Comparison of ENCODE assay signal across 16 cellular contexts in the genomic region with DNA sequence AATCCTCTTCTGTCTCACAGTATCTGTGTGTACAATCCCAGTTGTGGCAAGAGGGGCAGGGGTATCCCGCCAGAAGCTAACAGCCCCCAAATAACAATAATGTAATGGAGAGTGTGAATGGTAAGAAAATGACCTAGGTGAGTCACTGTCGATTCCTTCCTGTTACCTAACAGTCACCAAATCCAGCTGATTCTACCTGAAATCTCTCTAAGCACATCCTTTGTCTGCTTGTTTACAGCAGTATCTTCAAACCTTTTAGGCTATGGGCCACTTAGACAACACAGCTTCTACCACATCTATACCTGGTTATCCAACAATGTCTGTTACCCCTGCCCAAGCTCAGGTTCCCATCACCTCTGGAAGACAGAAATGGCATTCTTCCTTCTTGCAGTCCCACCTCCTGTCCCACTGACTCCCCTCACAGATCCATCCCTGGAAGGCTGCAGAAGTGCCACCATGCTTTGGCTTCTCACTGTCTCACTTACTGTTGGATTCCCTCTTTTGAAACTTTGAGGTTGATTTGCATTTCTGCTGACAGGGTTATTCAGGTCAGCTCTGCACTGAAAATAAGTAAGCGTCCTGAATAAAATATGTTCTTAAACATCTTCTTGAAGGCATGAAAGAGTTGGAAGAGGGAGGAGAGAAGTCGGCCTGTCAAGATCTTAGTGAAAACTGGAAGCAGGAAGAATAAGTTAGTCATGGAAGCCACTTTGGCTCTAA. TPM values are rescaled to one million over a fixed set of nuclear protein-coding genes. Genes with fewer than 3 reads are reported as not detected.
DNase-seq lines count a peak whose midpoint lies in the region; ATAC-seq and TF ChIP-seq lines count a peak whose summit lies in the region.
"Had no signal": no experiment of that assay in that cellular context is flagged by ENCODE, and none has a peak within 500 bp of the region (broad histone marks: within the 10 kb centered on the region; RNA-seq: fewer than 3 reads in every experiment).

No MANE protein-coding gene starts in this region.

- peaks cover 8 to 19% of the 10 kb centered on the region in 2 experiments for H3K4me1 ChIP-seq in neutrophil (ENCODE audit: control insufficient read depth in 1 of 2, insufficient read depth in 1 of 2, low read depth in 1 of 2, low read length in 1 of 2)

- H3K27ac ChIP-seq in neutrophil: peak overlapping the region; percentile 16
- H3K27ac ChIP-seq: RWPE1, thyroid gland had no signal

- peak; percentile 39 for ATAC-seq in HG03066 (IDR thresholded peaks at IDR 0.05; ENCODE audit: low read depth, unreplicated experiment)
- no peak for ATAC-seq in activated naive CD8-positive, alpha-beta T cell treated with anti-CD3 and anti-CD28 coated beads, Interleukin-2, amount 10 ng/mL, durations not matched to agents 7 days and 5 days (ENCODE audit: low read depth)

- H3K27me3 Mint-ChIP-seq in activated T-cell treated with anti-CD3 and anti-CD28 coated beads, Interleukin-2, amount 50 U/mL, for 24 hours: no peaks in the 10 kb centered on the region
- H3K27me3 Mint-ChIP-seq in activated naive CD8-positive, alpha-beta T cell treated with anti-CD3 and anti-CD28 coated beads, Interleukin-2, amount 10 ng/mL, durations not matched to agents 7 days and 5 days: no peaks in the 10 kb centered on the region

- H3K27ac Mint-ChIP-seq in activated T-cell treated with anti-CD3 and anti-CD28 coated beads, Interleukin-2, amount 50 U/mL, for 24 hours: peak overlapping the region; percentile 81
- H3K27ac Mint-ChIP-seq in activated naive CD8-positive, alpha-beta T cell treated with anti-CD3 and anti-CD28 coated beads, Interleukin-2, amount 10 ng/mL, durations not matched to agents 7 days and 5 days: peak overlapping the region; percentile 26

- no peak overlapping the region for H3K4me3 Mint-ChIP-seq in activated T-cell treated with anti-CD3 and anti-CD28 coated beads, Interleukin-2, amount 50 U/mL, for 24 hours
- H3K4me3 Mint-ChIP-seq in activated naive CD8-positive, alpha-beta T cell treated with anti-CD3 and anti-CD28 coated beads, Interleukin-2, amount 10 ng/mL, durations not matched to agents 7 days and 5 days: no peak overlapping the region

- peaks cover 49% of the 10 kb centered on the region for H3K36me3 Mint-ChIP-seq in activated T-cell treated with anti-CD3 and anti-CD28 coated beads, Interleukin-2, amount 50 U/mL, for 24 hours (ENCODE audit: low read depth)
- H3K36me3 Mint-ChIP-seq in activated naive CD8-positive, alpha-beta T cell treated with anti-CD3 and anti-CD28 coated beads, Interleukin-2, amount 10 ng/mL, durations not matched to agents 7 days and 5 days: peaks cover 38% of the 10 kb centered on the region

- no peaks in the 10 kb centered on the region for H3K36me3 ChIP-seq in neutrophil
- H3K36me3 ChIP-seq: thyroid gland had no signal

- no peak for TF ChIP-seq CTCF in neutrophil (IDR thresholded peaks at IDR 0.05)

- H3K27me3 ChIP-seq in neutrophil: no peaks in the 10 kb centered on the region
- H3K27me3 ChIP-seq: thyroid gland had no signal

- no peak for DNase-seq in activated T-cell treated with anti-CD3 and anti-CD28 coated beads, Interleukin-2, amount 50 U/mL, for 24 hours
- no peak for DNase-seq in activated T-cell treated with anti-CD3 and anti-CD28 coated beads, Interleukin-2, amount 50 U/mL, for 48 hours
- no peak for DNase-seq in activated naive CD8-positive, alpha-beta T cell treated with anti-CD3 and anti-CD28 coated beads, Interleukin-2, amount 10 ng/mL, durations not matched to agents 7 days and 5 days
- DNase-seq in Ammon's horn (ENCODE audit: low spot score): no peak
- DNase-seq in activated effector memory CD4-positive, alpha-beta T cell treated with anti-CD3 and anti-CD28 coated beads, Interleukin-2, amount 50 U/mL, for 16 hours: no peak
- DNase-seq in DMS153 treated with DMSO at 0.1 percent for 48 hours (lab: John Stamatoyannopoulos, UW; ENCODE audit: unreplicated experiment): no peak
- DNase-seq: activated CD4-positive, alpha-beta T cell treated with anti-CD3 and anti-CD28 coated beads, Interleukin-2, amount 50 U/mL, for 1 hour; cortex of kidney; NCI-H1930; NCI-H748 treated with DMSO at 0.1 percent for 48 hours; small intestine; thyroid gland had no signal

- POLR2A ChIA-PET in activated naive CD8-positive, alpha-beta T cell treated with anti-CD3 and anti-CD28 coated beads, Interleukin-2, amount 10 ng/mL, durations not matched to agents 7 days and 5 days (lab: Charles Lee): interaction anchor here (0.5 to 0.9 kb wide), 2 partner anchors 12 to 19 kb away, joined by 3 read pairs; no protein-coding TSS in a partner anchor

- H3K9me3 ChIP-seq in neutrophil: no peaks in the 10 kb centered on the region
- H3K9me3 ChIP-seq: thyroid gland had no signal

- H3K9me3 Mint-ChIP-seq in activated T-cell treated with anti-CD3 and anti-CD28 coated beads, Interleukin-2, amount 50 U/mL, for 24 hours: peaks cover 7% of the 10 kb centered on the region
- H3K9me3 Mint-ChIP-seq in activated naive CD8-positive, alpha-beta T cell treated with anti-CD3 and anti-CD28 coated beads, Interleukin-2, amount 10 ng/mL, durations not matched to agents 7 days and 5 days: no peaks in the 10 kb centered on the region

- H3K4me3 ChIP-seq in neutrophil (ENCODE audit: low read depth in 1 of 2, low read length in 1 of 2): no peak overlapping the region
- H3K4me3 ChIP-seq: lung, thyroid gland had no signal

- peaks cover 91% of the 10 kb centered on the region for H3K4me1 Mint-ChIP-seq in activated T-cell treated with anti-CD3 and anti-CD28 coated beads, Interleukin-2, amount 50 U/mL, for 24 hours (ENCODE audit: low read depth)
- peaks cover 63% of the 10 kb centered on the region for H3K4me1 Mint-ChIP-seq in activated naive CD8-positive, alpha-beta T cell treated with anti-CD3 and anti-CD28 coated beads, Interleukin-2, amount 10 ng/mL, durations not matched to agents 7 days and 5 days

RNA-seq across cellular contexts. Expression of gene PIP4K2A, which starts 13.1 kb away (rescaled TPM):
- 100 to 1,000 TPM; 179 to 199 TPM for total RNA-seq in activated naive CD8-positive, alpha-beta T cell treated with anti-CD3 and anti-CD28 coated beads, Interleukin-2, amount 10 ng/mL, durations not matched to agents 7 days and 5 days
